ENCODE assay signal across 24 cellular contexts in genomic region chr10:13827418-13827817, GRCh38.
DNase-seq lines count a peak whose midpoint lies in the region; ATAC-seq and TF ChIP-seq lines count a peak whose summit lies in the region.
"Had no signal": no experiment of that assay in that cellular context is flagged by ENCODE, and none has a peak within 500 bp of the region (broad histone marks: within the 10 kb centered on the region; RNA-seq: fewer than 3 reads in every experiment).

No MANE protein-coding gene starts in this region.

- H3K9ac ChIP-seq in adipocyte (ENCODE audit: low read length) = peak overlapping the region; percentile 69
- H3K9ac ChIP-seq in endodermal cell (ENCODE audit: extremely low read depth, low read length, poor library complexity, severe bottlenecking) = no peak overlapping the region

- H3K27me3 Mint-ChIP-seq in endodermal cell (ENCODE audit: insufficient read depth) = no peaks in the 10 kb centered on the region
- H3K27me3 Mint-ChIP-seq in nephron (ENCODE audit: low read depth) = peaks cover 3% of the 10 kb centered on the region
- no peaks in the 10 kb centered on the region for H3K27me3 Mint-ChIP-seq in progenitor cell of endocrine pancreas
- H3K27me3 Mint-ChIP-seq: activated CD4-positive, alpha-beta memory T cell treated with anti-CD3 and anti-CD28 coated beads for 36 hours had no signal

- H3K27me3 ChIP-seq in adipocyte (replicated peaks; ENCODE audit: control insufficient read depth, insufficient read depth, low read length) (no peaks in the 10 kb centered on the region), endodermal cell (ENCODE audit: control insufficient read depth, insufficient read depth, low read length, poor library complexity, severe bottlenecking) (no peaks in the 10 kb centered on the region)
- H3K27me3 ChIP-seq: left lung, ovary, Peyer's patch, right lobe of liver, transverse colon had no signal

- no peak for DNase-seq in adipocyte (ENCODE audit: low read depth)
- no peak for DNase-seq in endodermal cell
- no peak for DNase-seq in progenitor cell of endocrine pancreas (ENCODE audit: low spot score, unreplicated experiment)
- DNase-seq: activated CD4-positive, alpha-beta memory T cell treated with anti-CD3 and anti-CD28 coated beads for 36 hours; activated gamma-delta T cell; activated T-cell treated with anti-CD3 and anti-CD28 coated beads for 4 hours; effector memory CD8-positive, alpha-beta T cell; Karpas-422; left lung; NCI-H1105; NCI-H2081 treated with DMSO at 0.1 percent for 48 hours; NCI-H510A; NK-92 treated with Interleukin-12 subunit alpha and Interleukin-12 subunit beta, amount 100 ng/mL, for 24 hours; ovary; Peyer's patch; right lobe of liver; stimulated activated naive B cell treated with anti-CD40 and anti-IgM and Interleukin-4, amounts not matched to agents 10 μg/mL and 1 μg/mL and 100 μg/mL, for 72 hours; T-helper 2 cell; transverse colon; WERI-Rb-1 had no signal

- peak overlapping the region; percentile 74 for H3K27ac ChIP-seq in endodermal cell (ENCODE audit: low read depth, low read length)
- H3K27ac ChIP-seq in urinary bladder (ENCODE audit: low read depth) = no peak overlapping the region
- H3K27ac ChIP-seq: ovary, Peyer's patch, right lobe of liver, transverse colon, WERI-Rb-1 had no signal

- H3K36me3 ChIP-seq in adipocyte (ENCODE audit: control insufficient read depth, insufficient read depth, low read length, severe bottlenecking) = peaks cover 21% of the 10 kb centered on the region
- no peaks in the 10 kb centered on the region for H3K36me3 ChIP-seq in endodermal cell (ENCODE audit: control insufficient read depth, insufficient read depth, low read length)
- H3K36me3 ChIP-seq in urinary bladder (ENCODE audit: insufficient read depth) = no peaks in the 10 kb centered on the region
- H3K36me3 ChIP-seq: left lung, ovary, Peyer's patch, right lobe of liver, transverse colon, WERI-Rb-1 had no signal

- 92 to 93% methylated on average over 8 to 10 of the region's 10 CpGs for WGBS in endodermal cell (ENCODE audit: insufficient coverage in 1 of 2, insufficient read length in 1 of 2), 2 experiments
- WGBS in urinary bladder = 50% methylated on average over 10 of the region's 10 CpGs

- H3K27ac Mint-ChIP-seq in endodermal cell (no peak overlapping the region), nephron (peak overlapping the region in 2 of 3 experiments; percentile 83 to 86), progenitor cell of endocrine pancreas (no peak overlapping the region)
- H3K27ac Mint-ChIP-seq: activated CD4-positive, alpha-beta memory T cell treated with anti-CD3 and anti-CD28 coated beads for 36 hours; effector memory CD8-positive, alpha-beta T cell; stimulated activated naive B cell treated with anti-CD40 and anti-IgM and Interleukin-4, amounts not matched to agents 10 μg/mL and 1 μg/mL and 100 μg/mL, for 72 hours had no signal

- no peak for TF ChIP-seq CTCF in endodermal cell (conservative IDR thresholded peaks at IDR 0.05)
- TF ChIP-seq CTCF in nephron (IDR thresholded peaks at IDR 0.05; ENCODE audit: unreplicated experiment in 3 of 3) = no peak
- TF ChIP-seq CTCF in progenitor cell of endocrine pancreas (IDR thresholded peaks at IDR 0.05; ENCODE audit: unreplicated experiment) = no peak

- H3K4me1 ChIP-seq in adipocyte (ENCODE audit: control insufficient read depth, insufficient read depth, low read length) (peaks cover 21% of the 10 kb centered on the region), endodermal cell (ENCODE audit: control insufficient read depth, insufficient read depth, low read length) (no peaks in the 10 kb centered on the region), urinary bladder (ENCODE audit: insufficient read depth) (no peaks in the 10 kb centered on the region)
- H3K4me1 ChIP-seq: right lobe of liver had no signal

- H3K9me3 ChIP-seq in adipocyte (ENCODE audit: control insufficient read depth, low read length) = no peaks in the 10 kb centered on the region
- H3K9me3 ChIP-seq in endodermal cell (ENCODE audit: control insufficient read depth, low read length) = no peaks in the 10 kb centered on the region
- H3K9me3 ChIP-seq: left lung, ovary, Peyer's patch, right lobe of liver, transverse colon had no signal

- peak overlapping the region; percentile 68 for H3K4me3 ChIP-seq in adipocyte (ENCODE audit: low read length)
- no peak overlapping the region for H3K4me3 ChIP-seq in endodermal cell (ENCODE audit: low read length)
- peak overlapping the region; percentile 12 for H3K4me3 ChIP-seq in urinary bladder (ENCODE audit: low read depth, low read length)
- H3K4me3 ChIP-seq: left lung, ovary, Peyer's patch, right lobe of liver, transverse colon had no signal

- H3K4me3 Mint-ChIP-seq in endodermal cell = no peak overlapping the region
- H3K4me3 Mint-ChIP-seq in nephron = no peak overlapping the region
- no peak overlapping the region for H3K4me3 Mint-ChIP-seq in progenitor cell of endocrine pancreas (ENCODE audit: low read depth)
- H3K4me3 Mint-ChIP-seq: activated CD4-positive, alpha-beta memory T cell treated with anti-CD3 and anti-CD28 coated beads for 36 hours; effector memory CD8-positive, alpha-beta T cell; stimulated activated naive B cell treated with anti-CD40 and anti-IgM and Interleukin-4, amounts not matched to agents 10 μg/mL and 1 μg/mL and 100 μg/mL, for 72 hours had no signal

- H3K9me3 Mint-ChIP-seq in endodermal cell (no peaks in the 10 kb centered on the region), nephron (no peaks in the 10 kb centered on the region), progenitor cell of endocrine pancreas (ENCODE audit: low read depth) (no peaks in the 10 kb centered on the region)
- H3K9me3 Mint-ChIP-seq: activated CD4-positive, alpha-beta memory T cell treated with anti-CD3 and anti-CD28 coated beads for 36 hours; effector memory CD8-positive, alpha-beta T cell; stimulated activated naive B cell treated with anti-CD40 and anti-IgM and Interleukin-4, amounts not matched to agents 10 μg/mL and 1 μg/mL and 100 μg/mL, for 72 hours had no signal

- ATAC-seq in HG02678 (IDR thresholded peaks at IDR 0.05; ENCODE audit: unreplicated experiment) = no peak
- no peak for ATAC-seq in HG03139 (IDR thresholded peaks at IDR 0.05; ENCODE audit: unreplicated experiment)
- ATAC-seq: effector memory CD8-positive, alpha-beta T cell; left lung; right lobe of liver; stimulated activated naive B cell treated with anti-CD40 and anti-IgM and Interleukin-4, amounts not matched to agents 10 μg/mL and 1 μg/mL and 100 μg/mL, for 72 hours had no signal

- H3K4me1 Mint-ChIP-seq in endodermal cell (peaks cover 8% of the 10 kb centered on the region), nephron (peaks cover 56% of the 10 kb centered on the region), progenitor cell of endocrine pancreas (ENCODE audit: low read depth) (peaks cover 2% of the 10 kb centered on the region)

- H3K36me3 Mint-ChIP-seq in endodermal cell (ENCODE audit: low read depth) (no peaks in the 10 kb centered on the region), nephron (ENCODE audit: low read depth) (peaks cover 11% of the 10 kb centered on the region), progenitor cell of endocrine pancreas (ENCODE audit: insufficient read depth) (no peaks in the 10 kb centered on the region)
- H3K36me3 Mint-ChIP-seq: activated CD4-positive, alpha-beta memory T cell treated with anti-CD3 and anti-CD28 coated beads for 36 hours; stimulated activated naive B cell treated with anti-CD40 and anti-IgM and Interleukin-4, amounts not matched to agents 10 μg/mL and 1 μg/mL and 100 μg/mL, for 72 hours had no signal

Comparison
In these comparisons a context has a peak if more than half of its experiments do, and no peak if none do; other contexts are left out.
1. H3K27ac Mint-ChIP-seq: peak in nephron (2 of 3); none in endodermal cell (single experiment) and progenitor cell of endocrine pancreas (single experiment).